ENCODE assay signal across 8 cellular contexts in genomic region chr19:42219812-42220750, GRCh38. TPM values are rescaled to one million over a fixed set of nuclear protein-coding genes. Genes with fewer than 3 reads are reported as not detected.
DNase-seq lines count a peak whose midpoint lies in the region; ATAC-seq and TF ChIP-seq lines count a peak whose summit lies in the region.

Gene ZNF526, plus strand, starts transcription at chr19:42220312. Its CDS starts 4,092 bp downstream, at chr19:42224404.

- H3K4me2 ChIP-seq in smooth muscle cell: peak within 1 kb of the TSS; percentile 99

- no peaks in the 10 kb centered on the region for H3K9me3 ChIP-seq in smooth muscle cell (replicated peaks; ENCODE audit: low read depth)

- H3K4me1 Mint-ChIP-seq in WTC11: peaks cover 40% of the 10 kb centered on the region

- peaks cover 52% of the 10 kb centered on the region for H3K79me2 ChIP-seq in smooth muscle cell (ENCODE audit: low read depth)

- CTCF ChIA-PET in WTC11 (lab: Charles Lee): interaction anchor here (0.8 to 2.5 kb wide), 5 partner anchors 23 to 111 kb away, joined by 3 to 18 read pairs (median 6); partner anchors contain the start of genes GSK3A and POU2F2

- no peaks in the 10 kb centered on the region for H3K27me3 ChIP-seq in smooth muscle cell (ENCODE audit: low read depth)

- DNase-seq in AG08396 (ENCODE audit: low spot score): peak; percentile 100
- peak; percentile 94 for DNase-seq in NCI-H345 (lab: John Stamatoyannopoulos, UW)
- DNase-seq in WTC11 (ENCODE audit: low spot score): peak; percentile 99
- DNase-seq in cardiac fibroblast (ENCODE audit: low read depth in 2 of 2): peak; percentile 97 to 98
- DNase-seq in iPS-NIHi7 (ENCODE audit: extremely low spot score): peak; percentile 99
- peak; percentile 89 for DNase-seq in smooth muscle cell (lab: John Stamatoyannopoulos, UW; ENCODE audit: unreplicated experiment)

- TF ChIP-seq CTCF in WTC11 (IDR thresholded peaks at IDR 0.05) (no peak), cardiac fibroblast (IDR thresholded peaks at IDR 0.05; ENCODE audit: low read depth, low read length) (no peak), smooth muscle cell (IDR thresholded peaks at IDR 0.05; ENCODE audit: borderline replicate concordance, insufficient read depth, poor library complexity, severe bottlenecking) (no peak)

- peak within 1 kb of the TSS; percentile 96 to 99 for H3K4me3 ChIP-seq in cardiac fibroblast (replicated peaks in 1 of 2; ENCODE audit: low read depth in 2 of 2, low read length in 2 of 2)
- H3K4me3 ChIP-seq in smooth muscle cell: peak within 1 kb of the TSS; percentile 72

- ATAC-seq in GM19023 (IDR thresholded peaks at IDR 0.05; ENCODE audit: unreplicated experiment): peak; percentile 72
- ATAC-seq in HG03196 (IDR thresholded peaks at IDR 0.05; ENCODE audit: unreplicated experiment): peak; percentile 69
- ATAC-seq in WTC11: peak; percentile 87

- H3K36me3 ChIP-seq in smooth muscle cell (ENCODE audit: low read depth): no peaks in the 10 kb centered on the region

- H3F3A ChIP-seq in smooth muscle cell (ENCODE audit: low read depth): peaks cover 25% of the 10 kb centered on the region

- no peaks in the 10 kb centered on the region for H3K9me3 Mint-ChIP-seq in WTC11

- H4K20me1 ChIP-seq in smooth muscle cell (ENCODE audit: low read depth): peaks cover 51% of the 10 kb centered on the region

- 1% methylated on average over 49 of the region's 53 CpGs for WGBS in smooth muscle cell (ENCODE audit: low lambda C conversion rate)

- H3K4me3 Mint-ChIP-seq in WTC11: peak within 1 kb of the TSS; percentile 97

- H3K27ac ChIP-seq in smooth muscle cell (ENCODE audit: low read depth): peak within 1 kb of the TSS; percentile 99

- peaks cover 27% of the 10 kb centered on the region for H3K4me1 ChIP-seq in smooth muscle cell (ENCODE audit: low read depth)

- peak within 1 kb of the TSS; percentile 98 for H3K27ac Mint-ChIP-seq in WTC11

- POLR2A ChIA-PET in WTC11 (lab: Charles Lee): interaction anchor here (1.0 to 1.2 kb wide), 2 partner anchors 23 to 85 kb away, joined by 3 read pairs; no protein-coding TSS in a partner anchor

- H2AFZ ChIP-seq in smooth muscle cell (ENCODE audit: low read depth): peak within 1 kb of the TSS; percentile 79

- H3K36me3 Mint-ChIP-seq in WTC11: peaks cover 26% of the 10 kb centered on the region

- H3K9ac ChIP-seq in smooth muscle cell (ENCODE audit: low read depth): peak within 1 kb of the TSS; percentile 81

- no peaks in the 10 kb centered on the region; the same call in 1 of the 2 replicates for H3K27me3 Mint-ChIP-seq in WTC11 (ENCODE audit: low read depth)

TF ChIP-seq in WTC11, 78 proteins besides CTCF, POLR2A, EP300 and RAD21 (continues in another document):
- TF ChIP-seq USF2 (CRISPR knock-in tag; IDR thresholded peaks at IDR 0.05) (peak; percentile 94), TCF7 (CRISPR knock-in tag; IDR thresholded peaks at IDR 0.05; ENCODE audit: low read depth) (no peak), IRF1 (CRISPR knock-in tag; IDR thresholded peaks at IDR 0.05) (peak; percentile 80; the same call in 1 of the 2 replicates), FOXP1 (CRISPR knock-in tag; IDR thresholded peaks at IDR 0.05; ENCODE audit: borderline replicate concordance) (no peak), GABPB1 (CRISPR knock-in tag; IDR thresholded peaks at IDR 0.05) (peak; percentile 41; the same call in 1 of the 2 replicates), AFF4 (CRISPR knock-in tag; IDR thresholded peaks at IDR 0.05; ENCODE audit: borderline replicate concordance) (no peak), FOXK1 (CRISPR knock-in tag; IDR thresholded peaks at IDR 0.05) (peak; percentile 88), HMGXB4 (CRISPR knock-in tag; IDR thresholded peaks at IDR 0.05) (0 out of 2 replicates have a peak, but pooled peaks have one; percentile 18), SMAD3 (CRISPR knock-in tag; IDR thresholded peaks at IDR 0.05; ENCODE audit: borderline replicate concordance) (peak; percentile 65; the same call in 1 of the 2 replicates), ZBTB43 (CRISPR knock-in tag; IDR thresholded peaks at IDR 0.05) (0 out of 2 replicates have a peak, but pooled peaks have one; percentile 40), NFE2L1 (CRISPR knock-in tag; IDR thresholded peaks at IDR 0.05) (0 out of 2 replicates have a peak, but pooled peaks have one; percentile 45), KAT7 (CRISPR knock-in tag; IDR thresholded peaks at IDR 0.05; ENCODE audit: borderline replicate concordance) (no peak), RELA (CRISPR knock-in tag; IDR thresholded peaks at IDR 0.05; ENCODE audit: borderline replicate concordance) (no peak)

RNA-seq across cellular contexts. Expression of gene ZNF526, which starts in this region (rescaled TPM):
- total RNA-seq in WTC11 (2021): 16.1 to 18.3 TPM (median 16.4 TPM) in 3 replicates
- 5.0 and 5.9 TPM in 2 replicates for total RNA-seq in smooth muscle cell
- 12.0 and 12.1 TPM in 2 replicates for polyA plus RNA-seq in smooth muscle cell

Comparison
In these comparisons a context has a peak if more than half of its experiments do, and no peak if none do; other contexts are left out.
1. Peak in every context shown above with its lines: DNase-seq, ATAC-seq, H3K4me3 ChIP-seq and H3K27ac ChIP-seq.